Comparison of ENCODE assay signal across 1 cellular context in the genomic region with DNA sequence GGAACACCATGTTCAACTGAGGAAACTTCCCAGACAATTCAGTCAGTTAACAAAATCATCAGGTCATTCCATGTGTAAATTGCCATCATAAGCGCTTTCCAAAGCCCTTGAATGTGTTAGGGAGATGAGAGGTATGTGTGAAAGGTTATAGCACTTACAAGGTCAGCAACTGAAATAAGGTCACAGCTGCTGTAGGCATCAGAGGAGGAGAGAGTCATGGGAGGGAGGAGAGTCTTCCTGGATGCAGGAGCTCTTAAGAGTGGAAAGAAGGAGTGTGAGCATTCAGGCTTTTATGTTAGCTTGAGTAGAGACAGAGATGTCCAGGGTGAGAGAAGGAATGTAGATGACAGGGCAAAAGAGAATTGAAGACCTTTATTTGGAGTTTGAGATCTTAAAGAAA.
TF ChIP-seq lines count a peak whose summit lies in the region.

No MANE protein-coding gene starts in this region.

TF ChIP-seq in HCT116, 20 proteins besides CTCF, POLR2A, EP300 and RAD21 (continued from another document):
- TF ChIP-seq SP1 (IDR thresholded peaks at IDR 0.05; ENCODE audit: low read depth) (no peak), CEBPB (IDR thresholded peaks at IDR 0.05; ENCODE audit: low read depth) (no peak), EGR1 (IDR thresholded peaks at IDR 0.05; ENCODE audit: low read depth) (no peak), JUND (IDR thresholded peaks at IDR 0.05) (no peak), FOSL1 (IDR thresholded peaks at IDR 0.05; ENCODE audit: low read depth) (no peak), EZH2phosphoT487 (IDR thresholded peaks at IDR 0.05; ENCODE audit: borderline replicate concordance) (no peak), YY1 (IDR thresholded peaks at IDR 0.05; ENCODE audit: extremely low read depth, insufficient replicate concordance, low read depth, low read length) (no peak), EZH2 (IDR thresholded peaks at IDR 0.05) (no peak), CBX3 (IDR thresholded peaks at IDR 0.05; ENCODE audit: low read depth) (no peak), ZFX (IDR thresholded peaks at IDR 0.05) (no peak)
- TF ChIP-seq, protein P1, sequence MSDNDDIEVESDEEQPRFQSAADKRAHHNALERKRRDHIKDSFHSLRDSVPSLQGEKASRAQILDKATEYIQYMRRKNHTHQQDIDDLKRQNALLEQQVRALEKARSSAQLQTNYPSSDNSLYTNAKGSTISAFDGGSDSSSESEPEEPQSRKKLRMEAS (IDR thresholded peaks at IDR 0.05): no peak
- TF ChIP-seq, protein P2, sequence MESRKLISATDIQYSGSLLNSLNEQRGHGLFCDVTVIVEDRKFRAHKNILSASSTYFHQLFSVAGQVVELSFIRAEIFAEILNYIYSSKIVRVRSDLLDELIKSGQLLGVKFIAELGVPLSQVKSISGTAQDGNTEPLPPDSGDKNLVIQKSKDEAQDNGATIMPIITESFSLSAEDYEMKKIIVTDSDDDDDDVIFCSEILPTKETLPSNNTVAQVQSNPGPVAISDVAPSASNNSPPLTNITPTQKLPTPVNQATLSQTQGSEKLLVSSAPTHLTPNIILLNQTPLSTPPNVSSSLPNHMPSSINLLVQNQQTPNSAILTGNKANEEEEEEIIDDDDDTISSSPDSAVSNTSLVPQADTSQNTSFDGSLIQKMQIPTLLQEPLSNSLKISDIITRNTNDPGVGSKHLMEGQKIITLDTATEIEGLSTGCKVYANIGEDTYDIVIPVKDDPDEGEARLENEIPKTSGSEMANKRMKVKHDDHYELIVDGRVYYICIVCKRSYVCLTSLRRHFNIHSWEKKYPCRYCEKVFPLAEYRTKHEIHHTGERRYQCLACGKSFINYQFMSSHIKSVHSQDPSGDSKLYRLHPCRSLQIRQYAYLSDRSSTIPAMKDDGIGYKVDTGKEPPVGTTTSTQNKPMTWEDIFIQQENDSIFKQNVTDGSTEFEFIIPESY (IDR thresholded peaks at IDR 0.05; ENCODE audit: extremely low read depth, insufficient replicate concordance, low read length): no peak
